Comparison of ENCODE assay signal across 1 cellular context in the genomic region with DNA sequence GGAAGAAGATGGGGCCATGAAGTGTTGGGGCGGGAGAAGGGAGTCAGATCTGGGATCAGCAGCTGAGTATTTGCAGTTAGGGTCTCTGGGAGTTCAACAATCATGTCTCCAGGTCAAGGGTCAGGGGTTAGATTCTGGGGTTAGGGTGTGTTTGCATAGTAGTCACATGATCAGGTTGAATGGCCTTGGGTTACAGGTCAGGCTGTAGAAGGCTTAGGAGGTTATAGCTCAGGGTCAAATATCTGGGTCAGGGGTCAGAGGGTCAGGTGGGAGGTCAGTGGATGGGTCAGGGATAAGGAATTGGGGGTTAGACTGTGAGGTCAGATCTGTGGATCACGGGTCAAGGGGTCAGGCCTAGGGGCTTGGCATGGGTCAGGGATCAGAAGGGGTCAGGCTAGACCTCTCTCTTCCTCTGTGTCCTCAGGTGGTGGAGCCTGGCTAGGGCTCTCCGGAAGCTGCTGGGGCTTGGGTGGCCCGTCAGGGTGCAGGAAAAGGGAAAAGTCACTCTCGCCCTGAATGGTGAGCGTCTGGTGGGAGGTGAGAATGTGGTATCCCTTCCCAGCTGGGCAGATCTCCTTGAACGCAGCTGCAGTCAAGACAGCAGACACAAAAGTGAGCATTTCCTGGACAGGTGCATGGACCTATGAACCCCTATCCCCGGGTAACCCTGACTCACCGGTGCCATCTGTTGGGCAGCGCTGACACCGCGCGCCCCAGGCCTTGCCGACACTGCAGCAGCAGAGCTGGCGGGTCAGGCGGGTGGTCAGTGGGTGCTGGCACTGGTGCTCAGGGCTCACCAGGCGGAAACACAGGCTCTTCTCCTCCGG.
TF ChIP-seq lines count a peak whose summit lies in the region.

No MANE protein-coding gene starts in this region.

TF ChIP-seq in HepG2, 621 proteins besides CTCF, POLR2A, EP300 and RAD21 (continued from another document and continues in another):
- TF ChIP-seq, protein P1, sequence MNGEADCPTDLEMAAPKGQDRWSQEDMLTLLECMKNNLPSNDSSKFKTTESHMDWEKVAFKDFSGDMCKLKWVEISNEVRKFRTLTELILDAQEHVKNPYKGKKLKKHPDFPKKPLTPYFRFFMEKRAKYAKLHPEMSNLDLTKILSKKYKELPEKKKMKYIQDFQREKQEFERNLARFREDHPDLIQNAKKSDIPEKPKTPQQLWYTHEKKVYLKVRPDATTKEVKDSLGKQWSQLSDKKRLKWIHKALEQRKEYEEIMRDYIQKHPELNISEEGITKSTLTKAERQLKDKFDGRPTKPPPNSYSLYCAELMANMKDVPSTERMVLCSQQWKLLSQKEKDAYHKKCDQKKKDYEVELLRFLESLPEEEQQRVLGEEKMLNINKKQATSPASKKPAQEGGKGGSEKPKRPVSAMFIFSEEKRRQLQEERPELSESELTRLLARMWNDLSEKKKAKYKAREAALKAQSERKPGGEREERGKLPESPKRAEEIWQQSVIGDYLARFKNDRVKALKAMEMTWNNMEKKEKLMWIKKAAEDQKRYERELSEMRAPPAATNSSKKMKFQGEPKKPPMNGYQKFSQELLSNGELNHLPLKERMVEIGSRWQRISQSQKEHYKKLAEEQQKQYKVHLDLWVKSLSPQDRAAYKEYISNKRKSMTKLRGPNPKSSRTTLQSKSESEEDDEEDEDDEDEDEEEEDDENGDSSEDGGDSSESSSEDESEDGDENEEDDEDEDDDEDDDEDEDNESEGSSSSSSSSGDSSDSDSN (CRISPR knock-in tag; IDR thresholded peaks at IDR 0.05), result no peak
- TF ChIP-seq NBN (conservative IDR thresholded peaks at IDR 0.05), result no peak
- TF ChIP-seq IRF2 (CRISPR knock-in tag; IDR thresholded peaks at IDR 0.05), result no peak
- peak; percentile 78 for TF ChIP-seq HDAC1 (CRISPR knock-in tag; IDR thresholded peaks at IDR 0.05)
- TF ChIP-seq ZEB1 (IDR thresholded peaks at IDR 0.05; ENCODE audit: insufficient replicate concordance, low read depth), result no peak
- no peak for TF ChIP-seq ZC3H4 (CRISPR knock-in tag; IDR thresholded peaks at IDR 0.05; ENCODE audit: borderline replicate concordance)
- TF ChIP-seq GPN1 (CRISPR knock-in tag; IDR thresholded peaks at IDR 0.05; ENCODE audit: borderline replicate concordance), result no peak
- peak; percentile 98 for TF ChIP-seq NR2C2 (CRISPR knock-in tag; IDR thresholded peaks at IDR 0.05; ENCODE audit: borderline replicate concordance)
- TF ChIP-seq, protein P2, sequence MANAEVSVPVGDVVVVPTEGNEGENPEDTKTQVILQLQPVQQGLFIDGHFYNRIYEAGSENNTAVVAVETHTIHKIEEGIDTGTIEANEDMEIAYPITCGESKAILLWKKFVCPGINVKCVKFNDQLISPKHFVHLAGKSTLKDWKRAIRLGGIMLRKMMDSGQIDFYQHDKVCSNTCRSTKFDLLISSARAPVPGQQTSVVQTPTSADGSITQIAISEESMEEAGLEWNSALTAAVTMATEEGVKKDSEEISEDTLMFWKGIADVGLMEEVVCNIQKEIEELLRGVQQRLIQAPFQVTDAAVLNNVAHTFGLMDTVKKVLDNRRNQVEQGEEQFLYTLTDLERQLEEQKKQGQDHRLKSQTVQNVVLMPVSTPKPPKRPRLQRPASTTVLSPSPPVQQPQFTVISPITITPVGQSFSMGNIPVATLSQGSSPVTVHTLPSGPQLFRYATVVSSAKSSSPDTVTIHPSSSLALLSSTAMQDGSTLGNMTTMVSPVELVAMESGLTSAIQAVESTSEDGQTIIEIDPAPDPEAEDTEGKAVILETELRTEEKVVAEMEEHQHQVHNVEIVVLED (CRISPR knock-in tag; IDR thresholded peaks at IDR 0.05; ENCODE audit: borderline replicate concordance), result no peak
- no peak for TF ChIP-seq ETV6 (CRISPR knock-in tag; conservative IDR thresholded peaks at IDR 0.05)
- TF ChIP-seq ZNF333 (CRISPR knock-in tag; IDR thresholded peaks at IDR 0.05; ENCODE audit: borderline replicate concordance), result no peak
- no peak for TF ChIP-seq ZNF790 (CRISPR knock-in tag; IDR thresholded peaks at IDR 0.05; ENCODE audit: borderline replicate concordance)
- no peak for TF ChIP-seq ZNF143 (CRISPR knock-in tag; IDR thresholded peaks at IDR 0.05)
- no peak for TF ChIP-seq MTF1 (CRISPR knock-in tag; IDR thresholded peaks at IDR 0.05)
- TF ChIP-seq AKAP8 (CRISPR knock-in tag; IDR thresholded peaks at IDR 0.05), result no peak
- no peak for TF ChIP-seq PAX8 (CRISPR knock-in tag; IDR thresholded peaks at IDR 0.05; ENCODE audit: borderline replicate concordance)
- TF ChIP-seq NFYB (CRISPR knock-in tag; IDR thresholded peaks at IDR 0.05), result no peak
- 0 out of 2 replicates have a peak, but pooled peaks have one; percentile 24 for TF ChIP-seq KAT8 (CRISPR knock-in tag; IDR thresholded peaks at IDR 0.05)
- 0 out of 2 replicates have a peak, but pooled peaks have one; percentile 10 for TF ChIP-seq ZMYM3 (CRISPR knock-in tag; IDR thresholded peaks at IDR 0.05)
- no peak for TF ChIP-seq ZNF740 (CRISPR knock-in tag; IDR thresholded peaks at IDR 0.05)
- TF ChIP-seq ZSCAN31 (CRISPR knock-in tag; IDR thresholded peaks at IDR 0.05; ENCODE audit: low read depth), result no peak
- TF ChIP-seq TAF15 (IDR thresholded peaks at IDR 0.05; ENCODE audit: low read depth, low read length, poor library complexity, severe bottlenecking), result no peak
- TF ChIP-seq YEATS4 (CRISPR knock-in tag; IDR thresholded peaks at IDR 0.05; ENCODE audit: borderline replicate concordance), result peak; percentile 54; the same call in 1 of the 2 replicates
- TF ChIP-seq MIER2 (CRISPR knock-in tag; IDR thresholded peaks at IDR 0.05), result no peak
- TF ChIP-seq ZNF749 (CRISPR knock-in tag; IDR thresholded peaks at IDR 0.05; ENCODE audit: borderline replicate concordance), result no peak
- no peak for TF ChIP-seq ZNF138 (CRISPR knock-in tag; IDR thresholded peaks at IDR 0.05; ENCODE audit: low read depth)
- TF ChIP-seq MAFK (conservative IDR thresholded peaks at IDR 0.05 in 1 of 2, IDR thresholded peaks at IDR 0.05 in 1 of 2; ENCODE audit: low read length in 2 of 2), result 0 out of 4 replicates have a peak, but pooled peaks of 1 of the 2 experiments have one; percentile 5
- TF ChIP-seq ZNF615 (CRISPR knock-in tag; IDR thresholded peaks at IDR 0.05; ENCODE audit: borderline replicate concordance), result no peak
- peak; percentile 100 for TF ChIP-seq RXRA (CRISPR knock-in tag; IDR thresholded peaks at IDR 0.05)
- no peak for TF ChIP-seq ZNF710 (CRISPR knock-in tag; IDR thresholded peaks at IDR 0.05; ENCODE audit: borderline replicate concordance)
- TF ChIP-seq, protein P3, sequence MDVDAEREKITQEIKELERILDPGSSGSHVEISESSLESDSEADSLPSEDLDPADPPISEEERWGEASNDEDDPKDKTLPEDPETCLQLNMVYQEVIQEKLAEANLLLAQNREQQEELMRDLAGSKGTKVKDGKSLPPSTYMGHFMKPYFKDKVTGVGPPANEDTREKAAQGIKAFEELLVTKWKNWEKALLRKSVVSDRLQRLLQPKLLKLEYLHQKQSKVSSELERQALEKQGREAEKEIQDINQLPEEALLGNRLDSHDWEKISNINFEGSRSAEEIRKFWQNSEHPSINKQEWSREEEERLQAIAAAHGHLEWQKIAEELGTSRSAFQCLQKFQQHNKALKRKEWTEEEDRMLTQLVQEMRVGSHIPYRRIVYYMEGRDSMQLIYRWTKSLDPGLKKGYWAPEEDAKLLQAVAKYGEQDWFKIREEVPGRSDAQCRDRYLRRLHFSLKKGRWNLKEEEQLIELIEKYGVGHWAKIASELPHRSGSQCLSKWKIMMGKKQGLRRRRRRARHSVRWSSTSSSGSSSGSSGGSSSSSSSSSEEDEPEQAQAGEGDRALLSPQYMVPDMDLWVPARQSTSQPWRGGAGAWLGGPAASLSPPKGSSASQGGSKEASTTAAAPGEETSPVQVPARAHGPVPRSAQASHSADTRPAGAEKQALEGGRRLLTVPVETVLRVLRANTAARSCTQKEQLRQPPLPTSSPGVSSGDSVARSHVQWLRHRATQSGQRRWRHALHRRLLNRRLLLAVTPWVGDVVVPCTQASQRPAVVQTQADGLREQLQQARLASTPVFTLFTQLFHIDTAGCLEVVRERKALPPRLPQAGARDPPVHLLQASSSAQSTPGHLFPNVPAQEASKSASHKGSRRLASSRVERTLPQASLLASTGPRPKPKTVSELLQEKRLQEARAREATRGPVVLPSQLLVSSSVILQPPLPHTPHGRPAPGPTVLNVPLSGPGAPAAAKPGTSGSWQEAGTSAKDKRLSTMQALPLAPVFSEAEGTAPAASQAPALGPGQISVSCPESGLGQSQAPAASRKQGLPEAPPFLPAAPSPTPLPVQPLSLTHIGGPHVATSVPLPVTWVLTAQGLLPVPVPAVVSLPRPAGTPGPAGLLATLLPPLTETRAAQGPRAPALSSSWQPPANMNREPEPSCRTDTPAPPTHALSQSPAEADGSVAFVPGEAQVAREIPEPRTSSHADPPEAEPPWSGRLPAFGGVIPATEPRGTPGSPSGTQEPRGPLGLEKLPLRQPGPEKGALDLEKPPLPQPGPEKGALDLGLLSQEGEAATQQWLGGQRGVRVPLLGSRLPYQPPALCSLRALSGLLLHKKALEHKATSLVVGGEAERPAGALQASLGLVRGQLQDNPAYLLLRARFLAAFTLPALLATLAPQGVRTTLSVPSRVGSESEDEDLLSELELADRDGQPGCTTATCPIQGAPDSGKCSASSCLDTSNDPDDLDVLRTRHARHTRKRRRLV (CRISPR knock-in tag; IDR thresholded peaks at IDR 0.05), result no peak
- TF ChIP-seq ZNF569 (CRISPR knock-in tag; IDR thresholded peaks at IDR 0.05; ENCODE audit: borderline replicate concordance), result no peak
- TF ChIP-seq ZBTB7A (CRISPR knock-in tag; IDR thresholded peaks at IDR 0.05), result peak; percentile 74; the same call in 1 of the 2 replicates
- TF ChIP-seq ZNF558 (CRISPR knock-in tag; IDR thresholded peaks at IDR 0.05; ENCODE audit: borderline replicate concordance), result no peak
- TF ChIP-seq THAP11 (CRISPR knock-in tag; IDR thresholded peaks at IDR 0.05), result peak; percentile 40; the same call in 1 of the 2 replicates
- 0 out of 2 replicates have a peak, but pooled peaks have one; percentile 58 for TF ChIP-seq NFIC (IDR thresholded peaks at IDR 0.05; ENCODE audit: low read length)
- peak; percentile 68 for TF ChIP-seq RAD51 (IDR thresholded peaks at IDR 0.05; ENCODE audit: borderline replicate concordance)
- TF ChIP-seq HES4 (CRISPR knock-in tag; IDR thresholded peaks at IDR 0.05; ENCODE audit: borderline replicate concordance), result no peak
- TF ChIP-seq ZNF747 (CRISPR knock-in tag; IDR thresholded peaks at IDR 0.05; ENCODE audit: borderline replicate concordance), result no peak
- 0 out of 2 replicates have a peak, but pooled peaks have one; percentile 13 for TF ChIP-seq ZBTB39 (CRISPR knock-in tag; IDR thresholded peaks at IDR 0.05)
- TF ChIP-seq, protein P4, sequence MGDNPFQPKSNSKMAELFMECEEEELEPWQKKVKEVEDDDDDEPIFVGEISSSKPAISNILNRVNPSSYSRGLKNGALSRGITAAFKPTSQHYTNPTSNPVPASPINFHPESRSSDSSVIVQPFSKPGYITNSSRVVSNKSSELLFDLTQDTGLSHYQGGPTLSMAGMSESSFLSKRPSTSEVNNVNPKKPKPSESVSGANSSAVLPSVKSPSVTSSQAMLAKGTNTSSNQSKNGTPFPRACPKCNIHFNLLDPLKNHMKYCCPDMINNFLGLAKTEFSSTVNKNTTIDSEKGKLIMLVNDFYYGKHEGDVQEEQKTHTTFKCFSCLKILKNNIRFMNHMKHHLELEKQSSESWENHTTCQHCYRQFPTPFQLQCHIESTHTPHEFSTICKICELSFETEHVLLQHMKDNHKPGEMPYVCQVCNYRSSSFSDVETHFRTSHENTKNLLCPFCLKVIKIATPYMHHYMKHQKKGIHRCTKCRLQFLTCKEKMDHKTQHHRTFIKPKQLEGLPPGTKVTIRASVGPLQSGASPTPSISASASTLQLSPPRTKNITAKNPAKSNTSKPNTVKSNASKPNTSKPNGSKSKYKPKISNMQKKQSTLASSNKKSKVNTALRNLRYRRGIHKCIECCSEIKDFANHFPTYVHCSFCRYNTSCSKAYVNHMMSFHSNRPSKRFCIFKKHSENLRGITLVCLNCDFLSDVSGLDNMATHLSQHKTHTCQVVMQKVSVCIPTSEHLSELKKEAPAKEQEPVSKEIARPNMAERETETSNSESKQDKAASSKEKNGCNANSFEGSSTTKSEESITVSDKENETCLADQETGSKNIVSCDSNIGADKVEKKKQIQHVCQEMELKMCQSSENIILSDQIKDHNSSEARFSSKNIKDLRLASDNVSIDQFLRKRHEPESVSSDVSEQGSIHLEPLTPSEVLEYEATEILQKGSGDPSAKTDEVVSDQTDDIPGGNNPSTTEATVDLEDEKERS (CRISPR knock-in tag; IDR thresholded peaks at IDR 0.05), result 0 out of 2 replicates have a peak, but pooled peaks have one; percentile 22
